In the genomic region with DNA sequence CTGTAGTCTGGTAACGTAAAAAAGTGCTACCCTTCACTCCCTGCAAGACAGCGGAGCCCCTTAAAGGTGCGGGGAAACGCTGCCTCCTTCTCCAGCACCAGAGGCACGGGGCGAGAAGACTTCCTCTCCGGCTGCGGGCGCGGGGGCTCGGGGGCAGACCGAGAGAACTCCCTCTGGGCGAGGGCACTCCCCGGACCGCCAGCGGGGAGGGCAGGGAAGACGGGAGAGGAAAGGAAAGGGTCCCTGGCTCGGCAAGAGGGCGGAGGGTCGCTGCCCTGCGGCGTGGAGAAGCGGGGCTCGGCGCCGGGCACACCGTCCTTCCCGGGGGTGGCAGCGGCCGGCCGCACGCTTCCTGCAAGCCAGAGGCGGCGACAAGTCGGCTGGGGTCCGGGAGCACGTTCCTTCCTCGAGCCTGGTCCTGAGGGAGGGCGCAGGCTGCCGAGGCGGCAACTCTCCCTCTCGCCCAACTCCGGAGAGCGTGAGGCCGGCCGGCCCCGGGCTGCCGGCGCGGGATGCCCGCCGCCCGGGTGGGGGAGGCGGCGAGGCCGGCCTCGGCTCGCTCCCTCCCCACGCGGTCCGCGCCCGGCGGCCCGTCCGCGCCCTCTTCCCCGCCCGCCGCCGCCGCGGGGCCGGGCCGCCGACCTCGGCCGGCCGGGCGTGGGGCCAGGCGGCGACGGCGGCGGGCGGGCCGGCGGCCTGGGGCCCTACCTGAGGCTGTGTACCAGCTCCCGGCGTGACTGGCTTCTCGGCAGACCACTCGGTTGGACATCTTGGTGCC, we compare ENCODE assay signal across 8 cellular contexts. TPM values are rescaled to one million over a fixed set of nuclear protein-coding genes. Genes with fewer than 3 reads are reported as not detected.
DNase-seq lines count a peak whose midpoint lies in the region; ATAC-seq, FAIRE-seq and TF ChIP-seq lines count a peak whose summit lies in the region.

No MANE protein-coding gene starts in this region.

- TF ChIP-seq EP300 in upper lobe of left lung (IDR thresholded peaks at IDR 0.05): no peak

- WGBS in upper lobe of left lung, 2 donors: 0 to 2% methylated on average over 4 to 33 of the region's 92 CpGs

- no peaks in the 10 kb centered on the region for H3K9me3 ChIP-seq in neutrophil
- no peaks in the 10 kb centered on the region for H3K9me3 ChIP-seq in upper lobe of left lung

- DNase-seq in NCI-H748 (lab: John Stamatoyannopoulos, UW; ENCODE audit: unreplicated experiment): peak; percentile 49
- DNase-seq in NCI-H748 treated with DMSO at 0.1 percent for 48 hours (lab: John Stamatoyannopoulos, UW): no peak
- DNase-seq in activated gamma-delta T cell (lab: John Stamatoyannopoulos, UW): peak; percentile 30
- peak; percentile 36 to 60 for DNase-seq in frontal cortex (ENCODE audit: low spot score in 2 of 2)
- DNase-seq in upper lobe of left lung: peak; percentile 50 to 91

- H3K36me3 ChIP-seq in neutrophil (no peaks in the 10 kb centered on the region), upper lobe of left lung (peaks cover 0 to 9% (median 0%) of the 10 kb centered on the region in 4 donors)

- H3K4me3 ChIP-seq in neutrophil (ENCODE audit: low read depth in 1 of 2, low read length in 1 of 2) (peak overlapping the region; percentile 86 to 95), upper lobe of left lung (peak overlapping the region; percentile 75 to 97 (median 92))

- no peak for FAIRE-seq in frontal cortex (lab: Jason Lieb, UNC)

- peak; percentile 25 for ATAC-seq in HG02852 (IDR thresholded peaks at IDR 0.05; ENCODE audit: unreplicated experiment)
- peak in 1 of 2 donors; percentile 39 for ATAC-seq in upper lobe of left lung (ENCODE audit: low FRiP score in 2 of 2)

- H3K27ac ChIP-seq in neutrophil (peak overlapping the region; percentile 99), upper lobe of left lung (peak overlapping the region; percentile 93 to 98 (median 94))

- no peak for TF ChIP-seq CTCF in neutrophil (IDR thresholded peaks at IDR 0.05)
- no peak for TF ChIP-seq CTCF in upper lobe of left lung (IDR thresholded peaks at IDR 0.05)

- peaks cover 62 to 64% of the 10 kb centered on the region in 2 experiments for H3K4me1 ChIP-seq in neutrophil (ENCODE audit: control insufficient read depth in 1 of 2, insufficient read depth in 1 of 2, low read depth in 1 of 2, low read length in 1 of 2)
- H3K4me1 ChIP-seq in upper lobe of left lung: peaks cover 16 to 24% (median 19%) of the 10 kb centered on the region in 4 donors

- no peaks in the 10 kb centered on the region for H3K27me3 ChIP-seq in neutrophil
- H3K27me3 ChIP-seq in upper lobe of left lung: no peaks in the 10 kb centered on the region

- peak in 2 of 4 donors; percentile 10 to 17 for TF ChIP-seq POLR2A in upper lobe of left lung (IDR thresholded peaks at IDR 0.05)

TF ChIP-seq in PFSK-1, 5 proteins besides CTCF, POLR2A, EP300 and RAD21:
- TF ChIP-seq POLR2AphosphoS5 (IDR thresholded peaks at IDR 0.05; ENCODE audit: low read depth, low read length) (no peak), FOXP2 (optimal IDR thresholded peaks at IDR 0.05; ENCODE audit: borderline replicate concordance, extremely low read depth, extremely low read length, insufficient read depth) (peak; percentile 12), TAF1 (IDR thresholded peaks at IDR 0.05; ENCODE audit: borderline replicate concordance, insufficient read depth, low read length) (no peak)

RNA-seq across cellular contexts. Expression of gene MEMO1, which starts 1.1 kb away (rescaled TPM):
- 28.2 TPM for polyA plus RNA-seq in PFSK-1 (2012; ENCODE audit: insufficient read length, low read depth)
- total RNA-seq in frontal cortex (77.9 TPM), upper lobe of left lung (10 to 100 TPM; 12.7 to 32.3 (median 23.6) TPM)

RNA-seq across cellular contexts. Expression of gene DPY30, which starts 29.9 kb away (rescaled TPM):
- polyA plus RNA-seq in PFSK-1 (2012; ENCODE audit: insufficient read length, low read depth): 81.9 TPM
- 69.3 TPM for total RNA-seq in frontal cortex
- 10 to 100 TPM; 10.1 to 92.8 (median 51.7) TPM for total RNA-seq in upper lobe of left lung

RNA-seq across cellular contexts. Expression of gene SPAST, which starts 53.7 kb away (rescaled TPM):
- polyA plus RNA-seq in PFSK-1 (2012; ENCODE audit: insufficient read length, low read depth): 6.2 TPM
- 293 TPM for total RNA-seq in frontal cortex
- total RNA-seq in upper lobe of left lung: 10 to 100 TPM in 5 of 6 donors, 1 to 10 TPM in 1; 9.9 to 28.3 (median 14.8) TPM

Comparison
In these comparisons a context has a peak if more than half of its experiments do, and no peak if none do; other contexts are left out.
1. RNA of gene SPAST, which starts 53.7 kb away (total RNA-seq): 293 TPM in frontal cortex (single experiment); 9.9 to 28.3 TPM in upper lobe of left lung; every median in the first group is over 10 times any median in the second.